In the genomic region with DNA sequence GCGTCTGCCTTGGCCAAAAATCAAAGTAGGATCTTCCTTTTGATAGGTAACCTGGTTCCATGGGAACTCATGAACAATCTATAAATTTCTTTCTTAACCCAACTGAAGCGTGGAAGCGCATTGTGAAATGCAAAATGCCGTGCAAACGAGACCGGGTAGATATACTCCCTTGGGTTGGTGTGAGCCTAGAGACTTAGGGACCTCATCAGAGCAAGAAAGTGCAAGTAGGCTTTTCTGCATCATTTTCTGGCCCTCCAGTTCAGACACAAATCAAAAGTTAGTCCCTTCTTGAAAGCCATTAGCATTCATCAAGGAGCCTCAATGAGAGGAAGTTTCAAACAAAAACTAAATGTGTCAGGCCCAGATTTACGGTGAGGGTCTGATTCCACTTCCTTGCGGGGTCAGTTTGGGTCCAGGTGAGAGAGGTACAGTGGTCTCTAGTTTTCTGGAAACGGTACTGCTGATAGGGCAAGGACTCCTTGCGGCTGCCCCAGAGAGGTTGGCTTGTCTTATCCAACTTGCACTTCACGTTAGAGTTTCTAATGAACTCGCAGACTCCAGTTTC, we compare ENCODE assay signal across 8 cellular contexts. TPM values are rescaled to one million over a fixed set of nuclear protein-coding genes. Genes with fewer than 3 reads are reported as not detected.
DNase-seq lines count a peak whose midpoint lies in the region; ATAC-seq lines count a peak whose summit lies in the region.

No MANE protein-coding gene starts in this region.

- intact Hi-C loops in right cardiac atrium (cut with DNase I) = loop anchor here in 2 of 4 donors (10.0 kb wide), 2 partner anchors 293 to 1447 kb away; a partner anchor contains a TSS

- no peaks in the 10 kb centered on the region for H3K4me1 ChIP-seq in right cardiac atrium (ENCODE audit: control insufficient read depth, insufficient read depth, low read length)

- H3K27ac ChIP-seq in right cardiac atrium (ENCODE audit: low read length) = peak overlapping the region; percentile 99

- H3K4me3 Mint-ChIP-seq in activated T-cell treated with anti-CD3 and anti-CD28 coated beads, Interleukin-2, amount 50 U/mL, for 72 hours = no peak overlapping the region
- no peak overlapping the region for H3K4me3 Mint-ChIP-seq in T-cell
- no peak overlapping the region for H3K4me3 Mint-ChIP-seq in stimulated activated naive B cell treated with anti-CD40 and anti-IgM and Interleukin-4, amounts not matched to agents 10 μg/mL and 1 μg/mL and 100 μg/mL, for 72 hours

- H3K27me3 ChIP-seq in right cardiac atrium (ENCODE audit: control insufficient read depth, insufficient read depth) = no peaks in the 10 kb centered on the region

- H3K36me3 Mint-ChIP-seq in activated T-cell treated with anti-CD3 and anti-CD28 coated beads, Interleukin-2, amount 50 U/mL, for 72 hours (ENCODE audit: insufficient read depth in 2 of 2) = peaks cover 1 to 2% of the 10 kb centered on the region in 2 donors
- H3K36me3 Mint-ChIP-seq in T-cell = no peaks in the 10 kb centered on the region
- H3K36me3 Mint-ChIP-seq in stimulated activated naive B cell treated with anti-CD40 and anti-IgM and Interleukin-4, amounts not matched to agents 10 μg/mL and 1 μg/mL and 100 μg/mL, for 72 hours = no peaks in the 10 kb centered on the region

- peaks cover 10% of the 10 kb centered on the region for H3K4me1 Mint-ChIP-seq in activated T-cell treated with anti-CD3 and anti-CD28 coated beads, Interleukin-2, amount 50 U/mL, for 72 hours (ENCODE audit: low read depth)
- peaks cover 3 to 11% (median 6%) of the 10 kb centered on the region in 3 donors for H3K4me1 Mint-ChIP-seq in T-cell
- H3K4me1 Mint-ChIP-seq in stimulated activated naive B cell treated with anti-CD40 and anti-IgM and Interleukin-4, amounts not matched to agents 10 μg/mL and 1 μg/mL and 100 μg/mL, for 72 hours = no peaks in the 10 kb centered on the region

- POLR2A ChIA-PET in T-cell (lab: Charles Lee) = interaction anchor here (0.5 to 1.0 kb wide), 4 partner anchors 20 to 1360 kb away, joined by 3 to 5 read pairs (median 4); a partner anchor contains a TSS

- H3K4me3 ChIP-seq in right cardiac atrium (ENCODE audit: low read length) = peak overlapping the region; percentile 92

- H3K27me3 Mint-ChIP-seq in activated T-cell treated with anti-CD3 and anti-CD28 coated beads, Interleukin-2, amount 50 U/mL, for 72 hours (ENCODE audit: low read depth) = no peaks in the 10 kb centered on the region
- H3K27me3 Mint-ChIP-seq in T-cell = no peaks in the 10 kb centered on the region
- no peaks in the 10 kb centered on the region for H3K27me3 Mint-ChIP-seq in stimulated activated naive B cell treated with anti-CD40 and anti-IgM and Interleukin-4, amounts not matched to agents 10 μg/mL and 1 μg/mL and 100 μg/mL, for 72 hours

- no peak overlapping the region for H3K27ac Mint-ChIP-seq in activated T-cell treated with anti-CD3 and anti-CD28 coated beads, Interleukin-2, amount 50 U/mL, for 72 hours
- no peak overlapping the region for H3K27ac Mint-ChIP-seq in T-cell
- H3K27ac Mint-ChIP-seq in stimulated activated naive B cell treated with anti-CD40 and anti-IgM and Interleukin-4, amounts not matched to agents 10 μg/mL and 1 μg/mL and 100 μg/mL, for 72 hours = no peak overlapping the region

- H3K9me3 Mint-ChIP-seq in activated T-cell treated with anti-CD3 and anti-CD28 coated beads, Interleukin-2, amount 50 U/mL, for 72 hours = no peaks in the 10 kb centered on the region
- no peaks in the 10 kb centered on the region for H3K9me3 Mint-ChIP-seq in T-cell
- H3K9me3 Mint-ChIP-seq in stimulated activated naive B cell treated with anti-CD40 and anti-IgM and Interleukin-4, amounts not matched to agents 10 μg/mL and 1 μg/mL and 100 μg/mL, for 72 hours = no peaks in the 10 kb centered on the region

- DNase-seq in activated T-cell treated with anti-CD3 and anti-CD28 coated beads, Interleukin-2, amount 50 U/mL, for 72 hours = no peak
- no peak for DNase-seq in activated T-cell treated with anti-CD3 and anti-CD28 coated beads, Interleukin-2, amount 50 U/mL, for 1 hour
- DNase-seq in T-cell = peak in 3 of 34 experiments; percentile 2 to 4 (median 4)
- no peak for DNase-seq in right cardiac atrium
- no peak for DNase-seq in stimulated activated naive B cell treated with anti-CD40 and anti-IgM and Interleukin-4, amounts not matched to agents 10 μg/mL and 1 μg/mL and 100 μg/mL, for 72 hours
- no peak for DNase-seq in GM19238 (ENCODE audit: insufficient read length, low spot score)
- DNase-seq in DMS114 treated with DMSO at 0.1 percent for 48 hours (lab: John Stamatoyannopoulos, UW; ENCODE audit: unreplicated experiment) = no peak

- peak; percentile 27 to 34 for ATAC-seq in activated T-cell treated with anti-CD3 and anti-CD28 coated beads, Interleukin-2, amount 50 U/mL, for 72 hours (replicated peaks in 1 of 2)
- ATAC-seq in HG03066 (IDR thresholded peaks at IDR 0.05; ENCODE audit: low read depth, unreplicated experiment) (peak; percentile 29), T-cell (replicated peaks in 1 of 4) (peak in 3 of 4 experiments; percentile 9 to 14 (median 10)), right cardiac atrium (peak; percentile 26 to 30)
- ATAC-seq in stimulated activated naive B cell treated with anti-CD40 and anti-IgM and Interleukin-4, amounts not matched to agents 10 μg/mL and 1 μg/mL and 100 μg/mL, for 72 hours (replicated peaks) = peak; percentile 13 to 21

- CTCF ChIA-PET in T-cell (lab: Charles Lee) = interaction anchor here in 1 of 2 donors (1.3 to 1.4 kb wide), 2 partner anchors 1360 to 1457 kb away, joined by 3 to 4 read pairs; no protein-coding TSS in a partner anchor

- WGBS in right cardiac atrium = 21% methylated on average over 12 of the region's 12 CpGs

- H3K9me3 ChIP-seq in right cardiac atrium (ENCODE audit: control insufficient read depth, low read length) = no peaks in the 10 kb centered on the region

RNA-seq across cellular contexts. Expression of a gene that starts 5.3 kb away (rescaled TPM):
- total RNA-seq in activated T-cell treated with anti-CD3 and anti-CD28 coated beads, Interleukin-2, amount 50 U/mL, for 72 hours = 10 to 100 TPM; 12.3 to 13.1 TPM
- 10 to 100 TPM; 11.2 to 14.3 (median 12.5) TPM for total RNA-seq in T-cell
- total RNA-seq in right cardiac atrium = 1 to 10 TPM; 3.3 to 5.1 (median 4.5) TPM
- 1.9 TPM for polyA plus RNA-seq in right cardiac atrium
